In the genomic region with DNA sequence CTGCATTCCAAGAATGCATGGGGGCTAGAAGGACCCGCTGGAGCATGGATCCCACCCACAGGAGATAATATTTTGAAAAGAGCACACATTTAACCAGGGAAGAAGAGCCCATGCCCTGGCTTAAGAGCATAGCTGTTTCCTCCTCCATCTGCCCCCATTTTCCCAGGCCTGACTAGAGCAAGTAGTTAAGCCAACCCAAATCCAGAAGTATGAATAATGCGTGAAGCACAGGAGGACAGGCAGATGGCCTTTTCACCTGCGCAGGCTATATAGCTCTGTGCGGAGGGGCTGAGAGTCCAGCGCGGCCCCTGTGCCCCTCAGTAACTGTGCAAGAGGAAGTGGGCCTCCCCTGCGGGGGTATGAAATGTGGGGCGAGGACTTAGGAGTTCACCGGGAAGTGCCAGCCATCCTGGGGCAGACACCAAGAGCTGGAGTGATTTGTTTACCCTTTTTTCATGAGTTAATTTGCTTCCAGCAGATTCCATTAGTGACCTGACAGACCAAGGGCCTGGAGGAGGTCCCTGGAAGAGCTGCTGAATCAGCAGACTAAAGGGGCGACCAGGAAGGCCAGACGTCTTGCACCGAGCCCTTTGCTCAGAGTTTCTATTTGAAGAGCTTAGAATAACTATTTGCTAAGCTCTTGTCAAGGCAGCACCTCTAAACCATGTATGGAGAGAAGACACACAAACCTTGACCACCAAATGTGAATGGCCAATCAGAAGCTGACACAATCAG, we compare ENCODE assay signal across 12 cellular contexts. TPM values are rescaled to one million over a fixed set of nuclear protein-coding genes. Genes with fewer than 3 reads are reported as not detected.
"Had no signal": no experiment of that assay in that cellular context is flagged by ENCODE, and none has a peak within 500 bp of the region (broad histone marks: within the 10 kb centered on the region; RNA-seq: fewer than 3 reads in every experiment).

No MANE protein-coding gene starts in this region.

- H3K27me3 ChIP-seq: sigmoid colon, transverse colon had no signal

- H3K27ac Mint-ChIP-seq: activated CD4-positive, alpha-beta memory T cell treated with anti-CD3 and anti-CD28 coated beads for 36 hours; activated naive CD8-positive, alpha-beta T cell treated with anti-CD3 and anti-CD28 coated beads, Interleukin-2, amount 10 ng/mL, durations not matched to agents 7 days and 5 days; activated T-cell treated with anti-CD3 and anti-CD28 coated beads, Interleukin-2, amount 50 U/mL, for 72 hours; endodermal cell; mesothelial cell of epicardium had no signal

- H3K9me3 Mint-ChIP-seq: activated CD4-positive, alpha-beta memory T cell treated with anti-CD3 and anti-CD28 coated beads for 36 hours; activated T-cell treated with anti-CD3 and anti-CD28 coated beads, Interleukin-2, amount 50 U/mL, for 72 hours; endodermal cell; mesothelial cell of epicardium had no signal

- DNase-seq: activated CD4-positive, alpha-beta memory T cell treated with anti-CD3 and anti-CD28 coated beads for 36 hours; activated CD4-positive, alpha-beta T cell treated with anti-CD3 and anti-CD28 coated beads for 1 hour; activated naive CD8-positive, alpha-beta T cell treated with anti-CD3 and anti-CD28 coated beads, Interleukin-2, amount 10 ng/mL, durations not matched to agents 7 days and 5 days; activated T-cell treated with anti-CD3 and anti-CD28 coated beads, Interleukin-2, amount 50 U/mL, for 72 hours; anterior cingulate cortex; endodermal cell; sigmoid colon; stimulated activated naive CD4-positive, alpha-beta T cell; SW 1271 had no signal

- H3K4me3 Mint-ChIP-seq: activated CD4-positive, alpha-beta memory T cell treated with anti-CD3 and anti-CD28 coated beads for 36 hours; activated naive CD8-positive, alpha-beta T cell treated with anti-CD3 and anti-CD28 coated beads, Interleukin-2, amount 10 ng/mL, durations not matched to agents 7 days and 5 days; activated T-cell treated with anti-CD3 and anti-CD28 coated beads, Interleukin-2, amount 50 U/mL, for 72 hours; endodermal cell; mesothelial cell of epicardium had no signal

- H3K9me3 ChIP-seq: neutrophil, sigmoid colon, transverse colon had no signal

- H3K36me3 Mint-ChIP-seq: activated CD4-positive, alpha-beta memory T cell treated with anti-CD3 and anti-CD28 coated beads for 36 hours; activated naive CD8-positive, alpha-beta T cell treated with anti-CD3 and anti-CD28 coated beads, Interleukin-2, amount 10 ng/mL, durations not matched to agents 7 days and 5 days; mesothelial cell of epicardium had no signal

- H3K36me3 ChIP-seq: neutrophil, sigmoid colon, transverse colon had no signal

- ATAC-seq: activated T-cell treated with anti-CD3 and anti-CD28 coated beads, Interleukin-2, amount 50 U/mL, for 72 hours had no signal

- H3K27ac ChIP-seq: neutrophil, sigmoid colon had no signal

- H3K4me3 ChIP-seq: sigmoid colon, transverse colon had no signal

RNA-seq across cellular contexts. Expression of a gene that starts 37.2 kb away (rescaled TPM):
- total RNA-seq: endodermal cell had no signal
